Comparison of ENCODE assay signal across 2 cellular contexts in genomic region chr2:144938308-144938709, GRCh38.
TF ChIP-seq lines count a peak whose summit lies in the region.

No MANE protein-coding gene starts in this region.

TF ChIP-seq in IMR-90, 13 proteins besides CTCF, POLR2A, EP300 and RAD21 (continued from another document):
- no peak for TF ChIP-seq USF2 (IDR thresholded peaks at IDR 0.05; ENCODE audit: low read depth, low read length)
- no peak for TF ChIP-seq MXI1 (IDR thresholded peaks at IDR 0.05; ENCODE audit: borderline replicate concordance, low read depth, low read length)
- no peak for TF ChIP-seq BHLHE40 (IDR thresholded peaks at IDR 0.05; ENCODE audit: low read depth, low read length)
- no peak for TF ChIP-seq RFX5 (IDR thresholded peaks at IDR 0.05; ENCODE audit: low read depth, low read length)
TF ChIP-seq in IMR-90: peak in this region for 0.

TF ChIP-seq in liver, 16 proteins besides CTCF, POLR2A, EP300 and RAD21 (continued from another document):
- peak; percentile 33 for TF ChIP-seq REST (IDR thresholded peaks at IDR 0.05)
- TF ChIP-seq YY1 (IDR thresholded peaks at IDR 0.05) = no peak
- no peak for TF ChIP-seq ZBTB33 (IDR thresholded peaks at IDR 0.05)
- TF ChIP-seq ATF3 (IDR thresholded peaks at IDR 0.05) = peak; percentile 19
- no peak for TF ChIP-seq MAX (IDR thresholded peaks at IDR 0.05)
- TF ChIP-seq HNF4G (IDR thresholded peaks at IDR 0.05) = peak; percentile 14
- peak; percentile 21 to 44 for TF ChIP-seq HNF4A (conservative IDR thresholded peaks at IDR 0.05)
